In the genomic region with DNA sequence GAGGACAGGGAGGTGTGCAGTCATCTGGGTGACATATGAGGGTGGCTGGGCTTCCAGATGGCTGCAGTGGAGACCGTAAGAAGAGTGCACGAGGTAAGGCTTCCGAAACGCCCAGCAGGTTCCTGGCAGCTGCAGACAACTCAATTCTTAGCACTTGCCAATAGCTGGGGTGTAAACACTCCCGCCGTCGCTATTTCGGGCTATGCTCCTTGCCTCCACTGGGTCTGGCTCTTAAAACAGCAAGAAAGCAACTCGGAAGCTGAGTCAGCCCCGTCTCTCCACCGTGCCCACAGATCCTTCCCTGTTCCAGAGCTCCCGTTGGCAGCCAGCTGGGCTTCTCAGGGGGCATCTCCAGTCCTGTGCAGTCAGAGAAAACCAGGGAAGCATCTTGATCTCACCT, we compare ENCODE assay signal across 22 cellular contexts. TPM values are rescaled to one million over a fixed set of nuclear protein-coding genes. Genes with fewer than 3 reads are reported as not detected.
DNase-seq lines count a peak whose midpoint lies in the region; ATAC-seq and TF ChIP-seq lines count a peak whose summit lies in the region.
"Had no signal": no experiment of that assay in that cellular context is flagged by ENCODE, and none has a peak within 500 bp of the region (broad histone marks: within the 10 kb centered on the region; RNA-seq: fewer than 3 reads in every experiment).

No MANE protein-coding gene starts in this region.

- no peaks in the 10 kb centered on the region for H3K27me3 ChIP-seq in HCT116 (ENCODE audit: insufficient read depth, low read length)

- H3K36me3 Mint-ChIP-seq in activated T-helper 2 cell treated with anti-CD3 and anti-CD28 coated beads, Interferon-gamma antibody, Interleukin-2, Interleukin-4, amounts not matched to agents 10 μg/mL and 5 μg/mL and 100 μg/mL, durations not matched to agents 14 hours and 24 hours and 36 hours (ENCODE audit: low read depth): no peaks in the 10 kb centered on the region
- H3K36me3 Mint-ChIP-seq in activated naive CD8-positive, alpha-beta T cell treated with anti-CD3 and anti-CD28 coated beads, Interleukin-2, amount 50 U/mL, for 24 hours (ENCODE audit: low read depth): no peaks in the 10 kb centered on the region
- H3K36me3 Mint-ChIP-seq: activated naive CD8-positive, alpha-beta T cell treated with anti-CD3 and anti-CD28 coated beads, Interleukin-2, amount 10 ng/mL, durations not matched to agents 7 days and 5 days had no signal

- BruUV-seq in HCT116 (replicated peaks; lab: Mats Ljungman, UMichigan): no TSS peak

- TF ChIP-seq CTCF in HCT116 (IDR thresholded peaks at IDR 0.05 in 2 of 3, conservative IDR thresholded peaks at IDR 0.05 in 1 of 3; ENCODE audit: borderline replicate concordance in 1 of 3, insufficient read depth in 1 of 3, low read depth in 2 of 3, low read length in 2 of 3) (no peak), fibroblast of mammary gland (conservative IDR thresholded peaks at IDR 0.05; ENCODE audit: control insufficient read depth, insufficient read depth, low read depth, low read length) (no peak)

- no peaks in the 10 kb centered on the region for H3K9me3 Mint-ChIP-seq in activated T-helper 2 cell treated with anti-CD3 and anti-CD28 coated beads, Interferon-gamma antibody, Interleukin-2, Interleukin-4, amounts not matched to agents 10 μg/mL and 5 μg/mL and 100 μg/mL, durations not matched to agents 14 hours and 24 hours and 36 hours
- no peaks in the 10 kb centered on the region for H3K9me3 Mint-ChIP-seq in activated naive CD8-positive, alpha-beta T cell treated with anti-CD3 and anti-CD28 coated beads, Interleukin-2, amount 50 U/mL, for 24 hours
- H3K9me3 Mint-ChIP-seq: activated naive CD8-positive, alpha-beta T cell treated with anti-CD3 and anti-CD28 coated beads, Interleukin-2, amount 10 ng/mL, durations not matched to agents 7 days and 5 days had no signal

- intact Hi-C loops in HCT116 (cut with micrococcal nuclease): no loop called here
- intact Hi-C loops in activated T-helper 2 cell treated with anti-CD3 and anti-CD28 coated beads, Interferon-gamma antibody, Interleukin-2, Interleukin-4, amounts not matched to agents 10 μg/mL and 5 μg/mL and 100 μg/mL, durations not matched to agents 14 hours and 24 hours and 36 hours (cut with micrococcal nuclease): no loop called here

- H3K9me2 ChIP-seq in HCT116 (ENCODE audit: insufficient read depth): no peaks in the 10 kb centered on the region

- CTCF ChIA-PET in HCT116 (lab: Charles Lee): no interaction called here

- peaks cover 3% of the 10 kb centered on the region for H3K4me1 Mint-ChIP-seq in activated T-helper 2 cell treated with anti-CD3 and anti-CD28 coated beads, Interferon-gamma antibody, Interleukin-2, Interleukin-4, amounts not matched to agents 10 μg/mL and 5 μg/mL and 100 μg/mL, durations not matched to agents 14 hours and 24 hours and 36 hours (ENCODE audit: low read depth)
- peaks cover 10% of the 10 kb centered on the region for H3K4me1 Mint-ChIP-seq in activated naive CD8-positive, alpha-beta T cell treated with anti-CD3 and anti-CD28 coated beads, Interleukin-2, amount 50 U/mL, for 24 hours
- H3K4me1 Mint-ChIP-seq: activated naive CD8-positive, alpha-beta T cell treated with anti-CD3 and anti-CD28 coated beads, Interleukin-2, amount 10 ng/mL, durations not matched to agents 7 days and 5 days had no signal

- H3K27ac Mint-ChIP-seq in activated T-helper 2 cell treated with anti-CD3 and anti-CD28 coated beads, Interferon-gamma antibody, Interleukin-2, Interleukin-4, amounts not matched to agents 10 μg/mL and 5 μg/mL and 100 μg/mL, durations not matched to agents 14 hours and 24 hours and 36 hours: no peak overlapping the region
- no peak overlapping the region for H3K27ac Mint-ChIP-seq in activated naive CD8-positive, alpha-beta T cell treated with anti-CD3 and anti-CD28 coated beads, Interleukin-2, amount 50 U/mL, for 24 hours
- H3K27ac Mint-ChIP-seq: activated naive CD8-positive, alpha-beta T cell treated with anti-CD3 and anti-CD28 coated beads, Interleukin-2, amount 10 ng/mL, durations not matched to agents 7 days and 5 days; T-helper 17 cell had no signal

- no peak overlapping the region for H3K4me3 Mint-ChIP-seq in activated T-helper 2 cell treated with anti-CD3 and anti-CD28 coated beads, Interferon-gamma antibody, Interleukin-2, Interleukin-4, amounts not matched to agents 10 μg/mL and 5 μg/mL and 100 μg/mL, durations not matched to agents 14 hours and 24 hours and 36 hours (ENCODE audit: low read depth)
- H3K4me3 Mint-ChIP-seq in activated naive CD8-positive, alpha-beta T cell treated with anti-CD3 and anti-CD28 coated beads, Interleukin-2, amount 50 U/mL, for 24 hours: no peak overlapping the region
- H3K4me3 Mint-ChIP-seq: activated naive CD8-positive, alpha-beta T cell treated with anti-CD3 and anti-CD28 coated beads, Interleukin-2, amount 10 ng/mL, durations not matched to agents 7 days and 5 days; T-helper 17 cell had no signal

- H3K27ac ChIP-seq in HCT116 (ENCODE audit: low read depth, low read length): no peak overlapping the region
- H3K27ac ChIP-seq: right lobe of liver, stomach, upper lobe of left lung, VCaP had no signal

- peaks cover 29% of the 10 kb centered on the region for H3K27me3 Mint-ChIP-seq in activated T-helper 2 cell treated with anti-CD3 and anti-CD28 coated beads, Interferon-gamma antibody, Interleukin-2, Interleukin-4, amounts not matched to agents 10 μg/mL and 5 μg/mL and 100 μg/mL, durations not matched to agents 14 hours and 24 hours and 36 hours (ENCODE audit: low read depth)
- peaks cover 32% of the 10 kb centered on the region for H3K27me3 Mint-ChIP-seq in activated naive CD8-positive, alpha-beta T cell treated with anti-CD3 and anti-CD28 coated beads, Interleukin-2, amount 50 U/mL, for 24 hours

- DNase-seq in AG08396 (ENCODE audit: low spot score) (peak; percentile 51), HCT116 (ENCODE audit: low read depth, low spot score) (no peak), NCI-H2171 treated with DMSO at 0.1 percent for 48 hours (lab: John Stamatoyannopoulos, UW) (peak; percentile 61), fibroblast of mammary gland (ENCODE audit: low read depth) (peak; percentile 20), HCEC 1CT (no peak)
- no peak for DNase-seq in activated T-helper 2 cell treated with anti-CD3 and anti-CD28 coated beads, Interferon-gamma antibody, Interleukin-2, Interleukin-4, amounts not matched to agents 10 μg/mL and 5 μg/mL and 100 μg/mL, durations not matched to agents 14 hours and 24 hours and 36 hours (ENCODE audit: low spot score)
- no peak for DNase-seq in activated naive CD8-positive, alpha-beta T cell treated with anti-CD3 and anti-CD28 coated beads, Interleukin-2, amount 50 U/mL, for 24 hours
- DNase-seq: ACHN; activated CD4-positive, alpha-beta T cell treated with anti-CD3 and anti-CD28 coated beads, Interleukin-2, amount 50 U/mL, for 1 hour; activated naive CD8-positive, alpha-beta T cell treated with anti-CD3 and anti-CD28 coated beads, Interleukin-2, amount 10 ng/mL, durations not matched to agents 7 days and 5 days; effector memory CD4-positive, alpha-beta T cell; hippocampal formation; NCI-H1105; NCI-H2081; NCI-H446; right lobe of liver; stomach; T-helper 17 cell; upper lobe of left lung had no signal

- H2AFZ ChIP-seq in HCT116 (ENCODE audit: low read depth, low read length, poor library complexity, severe bottlenecking): no peak overlapping the region

- no peaks in the 10 kb centered on the region for H3K36me3 ChIP-seq in HCT116 (ENCODE audit: control insufficient read depth in 1 of 2, insufficient read depth in 2 of 2, low read length in 2 of 2)
- H3K36me3 ChIP-seq: right lobe of liver, stomach, upper lobe of left lung had no signal

- H3K9me3 ChIP-seq in HCT116 (ENCODE audit: control insufficient read depth in 1 of 2, insufficient read depth in 1 of 2, low read depth in 1 of 2, low read length in 2 of 2): no peaks in the 10 kb centered on the region; a peak in 1 of 4 replicates
- H3K9me3 ChIP-seq: right lobe of liver, upper lobe of left lung had no signal

- POLR2A ChIA-PET in HCT116 (lab: Charles Lee): no interaction called here

- H3K4me3 ChIP-seq in HCT116 (replicated peaks in 1 of 2; ENCODE audit: low read depth in 1 of 2, low read length in 2 of 2) (no peak overlapping the region), fibroblast of mammary gland (ENCODE audit: control insufficient read depth, low read depth, low read length) (no peak overlapping the region)
- H3K4me3 ChIP-seq: GM12878, right lobe of liver, stomach, upper lobe of left lung had no signal

- ATAC-seq in HCT116: no peak
- ATAC-seq in activated naive CD8-positive, alpha-beta T cell treated with anti-CD3 and anti-CD28 coated beads, Interleukin-2, amount 50 U/mL, for 24 hours: no peak
- no peak for ATAC-seq in GM21390 (IDR thresholded peaks at IDR 0.05; ENCODE audit: unreplicated experiment)
- ATAC-seq: GM12878, right lobe of liver, T-helper 17 cell had no signal

- TF ChIP-seq POLR2A in HCT116 (IDR thresholded peaks at IDR 0.05; ENCODE audit: borderline replicate concordance, extremely low read depth, insufficient read depth, insufficient read length): no peak

- H4K20me1 ChIP-seq in HCT116 (ENCODE audit: insufficient read depth): no peaks in the 10 kb centered on the region

- TF ChIP-seq RAD21 in HCT116 (IDR thresholded peaks at IDR 0.05; ENCODE audit: low read depth): no peak

- RAD21 ChIA-PET in HCT116 (lab: Charles Lee; ENCODE audit: low non-redundant PET in 1 of 2, low total read pairs in 2 of 2, uncharacterized antibody in 2 of 2, unreplicated experiment in 2 of 2): no interaction called here

- H3K4me1 ChIP-seq in HCT116 (ENCODE audit: control insufficient read depth in 1 of 2, insufficient read depth in 2 of 2, low read length in 2 of 2): peaks cover 23 to 39% of the 10 kb centered on the region in 2 experiments

- peak overlapping the region; percentile 42; the same call in 1 of the 2 replicates for H3K4me2 ChIP-seq in HCT116 (ENCODE audit: low read length)

- no peak overlapping the region for H3K9ac ChIP-seq in HCT116 (ENCODE audit: low read length)

- no peaks in the 10 kb centered on the region for H3K79me2 ChIP-seq in HCT116 (ENCODE audit: insufficient read depth, low read length)

TF ChIP-seq in HCT116, 20 proteins besides CTCF, POLR2A, EP300 and RAD21 (continues in another document):
- TF ChIP-seq YY1 (IDR thresholded peaks at IDR 0.05; ENCODE audit: extremely low read depth, insufficient replicate concordance, low read depth, low read length) (no peak), SRF (IDR thresholded peaks at IDR 0.05; ENCODE audit: low read depth) (no peak), ZNF274 (IDR thresholded peaks at IDR 0.05; ENCODE audit: low read depth, low read length) (no peak), CEBPB (IDR thresholded peaks at IDR 0.05; ENCODE audit: low read depth) (no peak), POLR2AphosphoS5 (IDR thresholded peaks at IDR 0.05; ENCODE audit: low read depth, low read length) (no peak)
- TF ChIP-seq, protein P1, sequence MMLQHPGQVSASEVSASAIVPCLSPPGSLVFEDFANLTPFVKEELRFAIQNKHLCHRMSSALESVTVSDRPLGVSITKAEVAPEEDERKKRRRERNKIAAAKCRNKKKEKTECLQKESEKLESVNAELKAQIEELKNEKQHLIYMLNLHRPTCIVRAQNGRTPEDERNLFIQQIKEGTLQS (IDR thresholded peaks at IDR 0.05): no peak

RNA-seq across cellular contexts. Expression of a gene that starts 6.1 kb away (rescaled TPM):
- 44.7 TPM for total RNA-seq in HCT116 (2021; ENCODE audit: unreplicated experiment)
- polyA plus RNA-seq in HCT116 (2012): 48.1 and 74.9 TPM in 2 replicates
- total RNA-seq in activated T-helper 2 cell treated with anti-CD3 and anti-CD28 coated beads, Interferon-gamma antibody, Interleukin-2, Interleukin-4, amounts not matched to agents 10 μg/mL and 5 μg/mL and 100 μg/mL, durations not matched to agents 14 hours and 24 hours and 36 hours: 10.6 and 11.9 TPM in 2 replicates

Comparison
In these comparisons a context has a peak if more than half of its experiments do, and no peak if none do; other contexts are left out.
1. DNase-seq: peak in AG08396 (single experiment), NCI-H2171 treated with DMSO at 0.1 percent for 48 hours (single experiment) and fibroblast of mammary gland (single experiment); none in HCT116 (single experiment), activated T-helper 2 cell treated with anti-CD3 and anti-CD28 coated beads, Interferon-gamma antibody, Interleukin-2, Interleukin-4, amounts not matched to agents 10 μg/mL and 5 μg/mL and 100 μg/mL, durations not matched to agents 14 hours and 24 hours and 36 hours (single experiment), activated naive CD8-positive, alpha-beta T cell treated with anti-CD3 and anti-CD28 coated beads, Interleukin-2, amount 50 U/mL, for 24 hours (single experiment) and HCEC 1CT (single experiment).